Comparison of ENCODE assay signal across 16 cellular contexts in genomic region chr2:157810037-157810436, GRCh38.
"Had no signal": no experiment of that assay in that cellular context is flagged by ENCODE, and none has a peak within 500 bp of the region (broad histone marks: within the 10 kb centered on the region; RNA-seq: fewer than 3 reads in every experiment).

No MANE protein-coding gene starts in this region.

- H3K9ac ChIP-seq: SK-N-SH had no signal

- H3K9me3 ChIP-seq: SK-N-SH had no signal

- ATAC-seq: naive thymus-derived CD4-positive, alpha-beta T cell had no signal

- DNase-seq: activated CD4-positive, alpha-beta T cell treated with anti-CD3 and anti-CD28 coated beads, Interleukin-2, amount 50 U/mL, for 4 hours; activated CD4-positive, CD25-positive, alpha-beta regulatory T cell treated with anti-CD3 and anti-CD28 coated beads, Interleukin-2, amount 50 U/mL, for 72 hours; activated naive CD4-positive, alpha-beta T cell; activated naive CD8-positive, alpha-beta T cell treated with anti-CD3 and anti-CD28 coated beads, Interleukin-2, amount 10 ng/mL, durations not matched to agents 7 days and 5 days; activated T-cell treated with anti-CD3 and anti-CD28 coated beads for 4 hours; aorta; erythroblast; glutamatergic neuron; mammary epithelial cell; naive thymus-derived CD4-positive, alpha-beta T cell; right cardiac atrium; SK-N-SH; stimulated activated CD4-positive, alpha-beta T cell treated with anti-CD3 and anti-CD28 coated beads, Interleukin-12 subunit alpha, Interleukin-12 subunit beta, amount 100 ng/mL, for 4 hours; stimulated activated CD4-positive, alpha-beta T cell treated with anti-CD3 and anti-CD28 coated beads, Interleukin-2, amount 100 ng/mL, for 24 hours; T-helper 1 cell; T1000 had no signal
